Comparison of ENCODE assay signal across 16 cellular contexts in the genomic region with DNA sequence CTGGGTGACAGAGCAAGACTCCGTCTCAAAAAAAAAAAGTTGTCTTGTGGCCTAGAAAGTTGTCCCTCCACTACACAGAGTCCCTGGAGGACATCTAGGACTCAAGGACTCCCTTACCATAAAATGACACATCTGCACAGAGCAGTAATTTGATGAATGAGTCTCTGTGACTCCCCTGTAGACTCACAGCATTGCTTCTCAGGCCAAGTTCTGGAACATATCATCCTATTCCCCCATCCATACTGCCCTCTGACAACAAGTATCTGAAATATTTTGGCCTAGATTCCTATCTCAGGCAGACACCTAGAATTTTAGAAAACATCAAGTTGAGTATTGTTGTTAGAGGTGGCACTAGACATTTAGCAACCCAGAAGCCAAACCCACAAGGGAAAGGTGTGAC.
"Had no signal": no experiment of that assay in that cellular context is flagged by ENCODE, and none has a peak within 500 bp of the region (broad histone marks: within the 10 kb centered on the region; RNA-seq: fewer than 3 reads in every experiment).

No MANE protein-coding gene starts in this region.

- DNase-seq: activated CD4-positive, alpha-beta T cell treated with anti-CD3 and anti-CD28 coated beads, Interleukin-2, amount 10 ng/mL, durations not matched to agents 7 days and 5 days; activated CD8-positive, alpha-beta memory T cell treated with anti-CD3 and anti-CD28 coated beads, Interleukin-2, amount 50 U/mL, for 48 hours; activated gamma-delta T cell treated with Interleukin-2 at 50 U/mL for 16 hours; activated T-cell treated with anti-CD3 and anti-CD28 coated beads, Interleukin-2, amount 50 U/mL, for 72 hours; cortex of kidney; effector CD4-positive, alpha-beta T cell; hypothalamus; kidney glomerular epithelial cell; nephron progenitor cell; occipital lobe; sigmoid colon; spleen; stimulated activated CD4-positive, alpha-beta T cell treated with anti-CD3 and anti-CD28 coated beads, Interleukin-1b, Interleukin-23, amount 100 ng/mL, for 48 hours; T-cell; T-helper 9 cell had no signal

- H3K4me3 ChIP-seq: sigmoid colon, spleen had no signal

- FAIRE-seq: endothelial cell of umbilical vein had no signal

- ATAC-seq: activated T-cell treated with anti-CD3 and anti-CD28 coated beads, Interleukin-2, amount 50 U/mL, for 72 hours; T-cell had no signal

- H3K36me3 ChIP-seq: sigmoid colon, spleen had no signal

- H3K27me3 ChIP-seq: sigmoid colon had no signal
